In genomic region chr9:37302277-37302676, GRCh38 we compare ENCODE assay signal across 9 cellular contexts.
DNase-seq lines count a peak whose midpoint lies in the region; ATAC-seq, FAIRE-seq and TF ChIP-seq lines count a peak whose summit lies in the region.
"Had no signal": no experiment of that assay in that cellular context is flagged by ENCODE, and none has a peak within 500 bp of the region (broad histone marks: within the 10 kb centered on the region; RNA-seq: fewer than 3 reads in every experiment).

No MANE protein-coding gene starts in this region.

- ATAC-seq in GM18502 (IDR thresholded peaks at IDR 0.05; ENCODE audit: poor library complexity, unreplicated experiment) (peak; percentile 87), GM21528 (IDR thresholded peaks at IDR 0.05; ENCODE audit: low FRiP score, unreplicated experiment) (peak; percentile 75)
- peak; percentile 93 for ATAC-seq in activated naive CD8-positive, alpha-beta T cell treated with anti-CD3 and anti-CD28 coated beads, Interleukin-2, amount 50 U/mL, for 24 hours

- peaks cover 10% of the 10 kb centered on the region; the same call in 1 of the 2 replicates for H3K36me3 ChIP-seq in KOPT-K1 (ENCODE audit: insufficient read depth, low read length)
- peaks cover 1% of the 10 kb centered on the region; the same call in 1 of the 2 replicates for H3K36me3 ChIP-seq in MG63
- no peaks in the 10 kb centered on the region for H3K36me3 ChIP-seq in right atrium auricular region

- H3K27me3 Mint-ChIP-seq in activated naive CD8-positive, alpha-beta T cell treated with anti-CD3 and anti-CD28 coated beads, Interleukin-2, amount 50 U/mL, for 24 hours, result no peaks in the 10 kb centered on the region
- no peaks in the 10 kb centered on the region for H3K27me3 Mint-ChIP-seq in chondrocyte (ENCODE audit: low read depth)

- H3K9me3 ChIP-seq in KOPT-K1 (ENCODE audit: insufficient read depth, low read length, poor library complexity, severe bottlenecking) (no peaks in the 10 kb centered on the region), MG63 (no peaks in the 10 kb centered on the region), right atrium auricular region (no peaks in the 10 kb centered on the region)

- no peak for DNase-seq in activated naive CD8-positive, alpha-beta T cell treated with anti-CD3 and anti-CD28 coated beads, Interleukin-2, amount 50 U/mL, for 24 hours
- DNase-seq in MG63, result no peak
- no peak for DNase-seq in D721Med (ENCODE audit: insufficient read length, low spot score)
- DNase-seq in right atrium auricular region (ENCODE audit: low spot score), result no peak
- no peak for DNase-seq in chondrocyte (ENCODE audit: low spot score)

- H3K27ac Mint-ChIP-seq in activated naive CD8-positive, alpha-beta T cell treated with anti-CD3 and anti-CD28 coated beads, Interleukin-2, amount 50 U/mL, for 24 hours, result peak overlapping the region; percentile 91
- H3K27ac Mint-ChIP-seq in chondrocyte (ENCODE audit: unreplicated experiment), result no peak overlapping the region

- no peak for FAIRE-seq in D721Med (lab: Jason Lieb, UNC)

- H3K4me1 Mint-ChIP-seq in activated naive CD8-positive, alpha-beta T cell treated with anti-CD3 and anti-CD28 coated beads, Interleukin-2, amount 50 U/mL, for 24 hours, result peaks cover 71% of the 10 kb centered on the region
- H3K4me1 Mint-ChIP-seq in chondrocyte (ENCODE audit: low read depth), result peaks cover 24% of the 10 kb centered on the region

- H3K9me3 Mint-ChIP-seq in activated naive CD8-positive, alpha-beta T cell treated with anti-CD3 and anti-CD28 coated beads, Interleukin-2, amount 50 U/mL, for 24 hours, result no peaks in the 10 kb centered on the region
- no peaks in the 10 kb centered on the region for H3K9me3 Mint-ChIP-seq in chondrocyte (ENCODE audit: low read depth)

- H3K4me3 Mint-ChIP-seq in activated naive CD8-positive, alpha-beta T cell treated with anti-CD3 and anti-CD28 coated beads, Interleukin-2, amount 50 U/mL, for 24 hours, result peak overlapping the region; percentile 65
- no peak overlapping the region for H3K4me3 Mint-ChIP-seq in chondrocyte (ENCODE audit: unreplicated experiment)

- H3K4me1 ChIP-seq in right atrium auricular region, result no peaks in the 10 kb centered on the region

- H3K36me3 Mint-ChIP-seq in activated naive CD8-positive, alpha-beta T cell treated with anti-CD3 and anti-CD28 coated beads, Interleukin-2, amount 50 U/mL, for 24 hours (ENCODE audit: low read depth), result peaks cover 27% of the 10 kb centered on the region
- H3K36me3 Mint-ChIP-seq in chondrocyte (ENCODE audit: low read depth), result peaks cover 3% of the 10 kb centered on the region

- TF ChIP-seq CTCF in D721Med (IDR thresholded peaks at IDR 0.05; ENCODE audit: insufficient read depth, missing control alignments) (no peak), right atrium auricular region (IDR thresholded peaks at IDR 0.05) (no peak), chondrocyte (IDR thresholded peaks at IDR 0.05) (no peak)

- H3K27ac ChIP-seq in KOPT-K1 (ENCODE audit: low read depth, low read length, poor library complexity, severe bottlenecking), result peak overlapping the region; percentile 63
- H3K27ac ChIP-seq in right atrium auricular region, result no peak overlapping the region
- H3K27ac ChIP-seq: dorsolateral prefrontal cortex had no signal

- H3K4me3 ChIP-seq in MG63, result no peak overlapping the region
- no peak overlapping the region for H3K4me3 ChIP-seq in right atrium auricular region
- H3K4me3 ChIP-seq: dorsolateral prefrontal cortex had no signal

- H3K27me3 ChIP-seq in MG63 (no peaks in the 10 kb centered on the region), right atrium auricular region (no peaks in the 10 kb centered on the region)
- H3K27me3 ChIP-seq: dorsolateral prefrontal cortex had no signal
